28 cellular contexts compared by ENCODE assay signal in genomic region chr12:22532317-22532716, GRCh38.
"Had no signal": no experiment of that assay in that cellular context is flagged by ENCODE, and none has a peak within 500 bp of the region (broad histone marks: within the 10 kb centered on the region; RNA-seq: fewer than 3 reads in every experiment).

No MANE protein-coding gene starts in this region.

- H3K27ac Mint-ChIP-seq: dendritic cell treated with granulocyte-macrophage colony-stimulating factor and Interleukin-4, amounts not matched to agents 40 ng/mL and 50 ng/mL, for 4 days; endodermal cell; stimulated activated naive CD8-positive, alpha-beta T cell treated with anti-CD3 and anti-CD28 coated beads, Interleukin-15, amount 100 ng/mL, for 72 hours had no signal

- H3K27me3 Mint-ChIP-seq: dendritic cell treated with granulocyte-macrophage colony-stimulating factor and Interleukin-4, amounts not matched to agents 40 ng/mL and 50 ng/mL, for 4 days; naive thymus-derived CD8-positive, alpha-beta T cell; stimulated activated naive CD8-positive, alpha-beta T cell treated with anti-CD3 and anti-CD28 coated beads, Interleukin-15, amount 100 ng/mL, for 72 hours had no signal

- H3K36me3 ChIP-seq: colonic mucosa, prostate gland had no signal

- H3K9me3 ChIP-seq: colonic mucosa, gastrocnemius medialis, lower lobe of right lung, neutrophil, prostate gland, right lobe of liver, thyroid gland, vagina had no signal

- H3K4me3 ChIP-seq: colonic mucosa, gastrocnemius medialis, left lung, lower lobe of right lung, prostate gland, right lobe of liver, smooth muscle cell, thyroid gland, vagina had no signal

- H3K9me3 Mint-ChIP-seq: naive thymus-derived CD8-positive, alpha-beta T cell; stimulated activated naive CD8-positive, alpha-beta T cell treated with anti-CD3 and anti-CD28 coated beads, Interleukin-15, amount 100 ng/mL, for 72 hours had no signal

- FAIRE-seq: islet of Langerhans had no signal

- ATAC-seq: gastrocnemius medialis; left lung; lower lobe of right lung; naive thymus-derived CD8-positive, alpha-beta T cell; right lobe of liver had no signal

- H3K4me1 Mint-ChIP-seq: endodermal cell, neural crest cell had no signal

- H3K4me3 Mint-ChIP-seq: dendritic cell treated with granulocyte-macrophage colony-stimulating factor and Interleukin-4, amounts not matched to agents 40 ng/mL and 50 ng/mL, for 4 days; endodermal cell; naive thymus-derived CD8-positive, alpha-beta T cell; neural crest cell; stimulated activated naive CD8-positive, alpha-beta T cell treated with anti-CD3 and anti-CD28 coated beads, Interleukin-15, amount 100 ng/mL, for 72 hours had no signal

- H3K4me1 ChIP-seq: colonic mucosa, gastrocnemius medialis, prostate gland had no signal

- H3K27me3 ChIP-seq: colonic mucosa, gastrocnemius medialis, left lung, neutrophil, right lobe of liver, thyroid gland, vagina had no signal

- H3K27ac ChIP-seq: colonic mucosa, epithelial cell of prostate, gastrocnemius medialis, left lung, lower lobe of right lung, neutrophil, prostate gland, right lobe of liver, thyroid gland, vagina had no signal

- DNase-seq: colonic mucosa; effector CD8-positive, alpha-beta T cell; endodermal cell; foreskin fibroblast; gastrocnemius medialis; head of caudate nucleus; hippocampal formation; left cardiac atrium; left lung; lower lobe of right lung; naive thymus-derived CD8-positive, alpha-beta T cell; right lobe of liver; stimulated activated CD4-positive, alpha-beta T cell treated with anti-CD3 and anti-CD28 coated beads, Interleukin-12 subunit alpha, Interleukin-12 subunit beta, amount 100 ng/mL, for 4 hours; stimulated activated CD4-positive, alpha-beta T cell treated with anti-CD3 and anti-CD28 coated beads, Interleukin-1b, Interleukin-23, amount 100 ng/mL, for 48 hours; stimulated activated CD4-positive, alpha-beta T cell treated with anti-CD3 and anti-CD28 coated beads, Interleukin-4, amount 100 ng/mL, for 1 hour; stimulated activated CD8-positive, alpha-beta memory T cell treated with anti-CD3 and anti-CD28 coated beads, Interleukin-4, amount 100 ng/mL, for 48 hours; stimulated activated naive CD4-positive, alpha-beta T cell; stimulated activated naive CD8-positive, alpha-beta T cell treated with anti-CD3 and anti-CD28 coated beads, Interleukin-15, amount 100 ng/mL, for 72 hours; thyroid gland; trophoblast cell had no signal
